In the genomic region with DNA sequence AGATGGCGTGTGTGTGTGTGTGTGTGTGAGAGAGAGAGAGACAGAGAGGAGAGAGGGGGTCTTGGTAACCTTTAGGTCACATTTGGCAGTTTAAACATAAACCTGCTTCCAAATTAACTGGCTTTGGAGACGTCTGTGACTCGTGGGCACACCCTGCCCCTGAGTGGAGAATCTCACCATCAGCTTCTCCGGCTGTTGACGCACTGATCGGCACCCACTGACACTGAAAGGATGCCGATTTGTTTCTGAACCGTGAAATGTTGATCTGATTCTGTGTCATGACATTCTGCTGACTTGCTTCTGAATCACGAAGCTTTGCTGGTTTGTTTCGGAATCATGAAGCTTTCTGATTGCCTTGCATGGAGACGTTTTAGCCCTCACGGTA, we compare ENCODE assay signal across 1 cellular context.
TF ChIP-seq lines count a peak whose summit lies in the region.

No MANE protein-coding gene starts in this region.

TF ChIP-seq in HepG2, 621 proteins besides CTCF, POLR2A, EP300 and RAD21 (continued from another document):
- TF ChIP-seq, protein P1, sequence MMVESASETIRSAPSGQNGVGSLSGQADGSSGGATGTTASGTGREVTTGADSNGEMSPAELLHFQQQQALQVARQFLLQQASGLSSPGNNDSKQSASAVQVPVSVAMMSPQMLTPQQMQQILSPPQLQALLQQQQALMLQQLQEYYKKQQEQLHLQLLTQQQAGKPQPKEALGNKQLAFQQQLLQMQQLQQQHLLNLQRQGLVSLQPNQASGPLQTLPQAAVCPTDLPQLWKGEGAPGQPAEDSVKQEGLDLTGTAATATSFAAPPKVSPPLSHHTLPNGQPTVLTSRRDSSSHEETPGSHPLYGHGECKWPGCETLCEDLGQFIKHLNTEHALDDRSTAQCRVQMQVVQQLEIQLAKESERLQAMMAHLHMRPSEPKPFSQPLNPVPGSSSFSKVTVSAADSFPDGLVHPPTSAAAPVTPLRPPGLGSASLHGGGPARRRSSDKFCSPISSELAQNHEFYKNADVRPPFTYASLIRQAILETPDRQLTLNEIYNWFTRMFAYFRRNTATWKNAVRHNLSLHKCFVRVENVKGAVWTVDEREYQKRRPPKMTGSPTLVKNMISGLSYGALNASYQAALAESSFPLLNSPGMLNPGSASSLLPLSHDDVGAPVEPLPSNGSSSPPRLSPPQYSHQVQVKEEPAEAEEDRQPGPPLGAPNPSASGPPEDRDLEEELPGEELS (CRISPR knock-in tag; IDR thresholded peaks at IDR 0.05): no peak
- TF ChIP-seq FOXK2 (IDR thresholded peaks at IDR 0.05) (no peak), NR1H2 (CRISPR knock-in tag; IDR thresholded peaks at IDR 0.05; ENCODE audit: borderline replicate concordance, low read depth) (no peak), ZNF766 (CRISPR knock-in tag; IDR thresholded peaks at IDR 0.05; ENCODE audit: borderline replicate concordance) (no peak)
- TF ChIP-seq, protein P2, sequence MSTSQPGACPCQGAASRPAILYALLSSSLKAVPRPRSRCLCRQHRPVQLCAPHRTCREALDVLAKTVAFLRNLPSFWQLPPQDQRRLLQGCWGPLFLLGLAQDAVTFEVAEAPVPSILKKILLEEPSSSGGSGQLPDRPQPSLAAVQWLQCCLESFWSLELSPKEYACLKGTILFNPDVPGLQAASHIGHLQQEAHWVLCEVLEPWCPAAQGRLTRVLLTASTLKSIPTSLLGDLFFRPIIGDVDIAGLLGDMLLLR (CRISPR knock-in tag; IDR thresholded peaks at IDR 0.05): no peak
- TF ChIP-seq, protein P3, sequence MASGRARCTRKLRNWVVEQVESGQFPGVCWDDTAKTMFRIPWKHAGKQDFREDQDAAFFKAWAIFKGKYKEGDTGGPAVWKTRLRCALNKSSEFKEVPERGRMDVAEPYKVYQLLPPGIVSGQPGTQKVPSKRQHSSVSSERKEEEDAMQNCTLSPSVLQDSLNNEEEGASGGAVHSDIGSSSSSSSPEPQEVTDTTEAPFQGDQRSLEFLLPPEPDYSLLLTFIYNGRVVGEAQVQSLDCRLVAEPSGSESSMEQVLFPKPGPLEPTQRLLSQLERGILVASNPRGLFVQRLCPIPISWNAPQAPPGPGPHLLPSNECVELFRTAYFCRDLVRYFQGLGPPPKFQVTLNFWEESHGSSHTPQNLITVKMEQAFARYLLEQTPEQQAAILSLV (CRISPR knock-in tag; IDR thresholded peaks at IDR 0.05; ENCODE audit: borderline replicate concordance): no peak
